Comparison of ENCODE assay signal across 16 cellular contexts in the genomic region with DNA sequence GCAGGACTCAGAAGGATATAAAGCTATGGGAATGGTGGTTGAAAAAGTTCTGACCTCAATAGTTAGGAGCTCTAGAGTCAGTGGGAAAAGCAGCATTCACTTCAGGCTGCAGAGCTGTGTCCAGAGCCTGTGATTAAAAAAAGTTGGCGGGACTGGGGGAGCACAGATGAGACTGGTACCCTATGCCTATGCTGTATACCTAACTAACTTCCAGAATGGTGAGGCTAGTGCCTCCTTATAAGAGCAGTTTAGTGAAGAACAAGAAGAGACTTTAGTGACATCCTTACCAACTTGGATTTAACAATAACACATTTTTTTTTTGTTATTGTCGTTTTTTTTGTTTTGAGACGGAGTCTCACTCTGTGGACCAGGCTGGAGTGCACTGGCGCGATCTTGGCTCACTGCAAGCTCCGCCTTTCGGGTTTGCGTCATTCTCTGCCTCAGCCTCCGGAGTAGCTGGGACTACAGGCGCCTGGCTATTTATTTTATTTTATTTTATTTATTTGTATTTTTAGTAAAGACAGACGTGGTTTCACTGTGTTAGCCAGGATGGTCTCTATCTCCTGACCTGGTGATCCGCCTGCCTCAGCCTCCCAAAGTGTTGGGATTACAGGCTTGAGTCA.
"Had no signal": no experiment of that assay in that cellular context is flagged by ENCODE, and none has a peak within 500 bp of the region (broad histone marks: within the 10 kb centered on the region; RNA-seq: fewer than 3 reads in every experiment).

No MANE protein-coding gene starts in this region.

- H3K36me3 ChIP-seq: gastrocnemius medialis, heart left ventricle, transverse colon, vagina had no signal

- ATAC-seq: activated naive CD8-positive, alpha-beta T cell treated with anti-CD3 and anti-CD28 coated beads, Interleukin-2, amount 50 U/mL, for 24 hours; gastrocnemius medialis; heart left ventricle; stimulated activated naive CD8-positive, alpha-beta T cell treated with anti-CD3 and anti-CD28 coated beads, Interleukin-15, Interleukin-2, amounts not matched to agents 100 U/mL and 50 U/mL, for 24 hours had no signal

- DNase-seq: activated CD4-positive, alpha-beta T cell treated with anti-CD3 and anti-CD28 coated beads, Interleukin-2, amount 10 ng/mL, durations not matched to agents 7 days and 5 days; activated CD4-positive, CD25-positive, alpha-beta regulatory T cell; activated CD8-positive, alpha-beta memory T cell treated with anti-CD3 and anti-CD28 coated beads for 24 hours; activated naive CD8-positive, alpha-beta T cell treated with anti-CD3 and anti-CD28 coated beads, Interleukin-2, amount 50 U/mL, for 24 hours; gastrocnemius medialis; heart left ventricle; naive B cell; small intestine; stimulated activated CD4-positive, alpha-beta T cell treated with anti-CD3 and anti-CD28 coated beads, Interleukin-4, amount 100 ng/mL, for 4 hours; stimulated activated CD8-positive, alpha-beta memory T cell treated with anti-CD3 and anti-CD28 coated beads, Interleukin-4, amount 100 ng/mL, for 48 hours; stimulated activated naive CD8-positive, alpha-beta T cell treated with anti-CD3 and anti-CD28 coated beads, Interleukin-15, Interleukin-2, amounts not matched to agents 100 U/mL and 50 U/mL, for 24 hours; T-helper 2 cell; transverse colon had no signal

- H3K9ac ChIP-seq: parathyroid adenoma had no signal

- H3K4me3 ChIP-seq: gastrocnemius medialis, heart left ventricle, transverse colon, vagina had no signal

- H3K36me3 Mint-ChIP-seq: naive B cell had no signal

- H3K27me3 ChIP-seq: transverse colon, vagina had no signal

- H3K4me1 ChIP-seq: gastrocnemius medialis, heart left ventricle, parathyroid adenoma, vagina had no signal

- H3K4me3 Mint-ChIP-seq: activated CD4-positive, alpha-beta T cell treated with anti-CD3 and anti-CD28 coated beads, Interleukin-2, amount 10 ng/mL, durations not matched to agents 7 days and 5 days; activated naive CD8-positive, alpha-beta T cell treated with anti-CD3 and anti-CD28 coated beads, Interleukin-2, amount 50 U/mL, for 24 hours; activated T-helper 1 cell treated with anti-CD3 and anti-CD28 coated beads, Interleukin-12 subunit alpha, Interleukin-12 subunit beta, Interleukin-2, Interleukin-4 antibody, amounts not matched to agents 30 ng/mL and 10 ng/mL and 1 ng/mL, durations not matched to agents 14 hours and 24 hours and 36 hours had no signal

- H3K79me2 ChIP-seq: parathyroid adenoma had no signal

- H3K27ac Mint-ChIP-seq: activated CD4-positive, alpha-beta T cell treated with anti-CD3 and anti-CD28 coated beads, Interleukin-2, amount 10 ng/mL, durations not matched to agents 7 days and 5 days; activated naive CD8-positive, alpha-beta T cell treated with anti-CD3 and anti-CD28 coated beads, Interleukin-2, amount 50 U/mL, for 24 hours had no signal

- H3K27ac ChIP-seq: gastrocnemius medialis, heart left ventricle, parathyroid adenoma, transverse colon, vagina had no signal

- H3K9me3 ChIP-seq: gastrocnemius medialis, heart left ventricle, transverse colon, vagina had no signal

- H3K9me3 Mint-ChIP-seq: activated CD4-positive, alpha-beta T cell treated with anti-CD3 and anti-CD28 coated beads, Interleukin-2, amount 10 ng/mL, durations not matched to agents 7 days and 5 days; activated naive CD8-positive, alpha-beta T cell treated with anti-CD3 and anti-CD28 coated beads, Interleukin-2, amount 50 U/mL, for 24 hours; activated T-helper 1 cell treated with anti-CD3 and anti-CD28 coated beads, Interleukin-12 subunit alpha, Interleukin-12 subunit beta, Interleukin-2, Interleukin-4 antibody, amounts not matched to agents 30 ng/mL and 10 ng/mL and 1 ng/mL, durations not matched to agents 14 hours and 24 hours and 36 hours; naive B cell had no signal
